In the genomic region with DNA sequence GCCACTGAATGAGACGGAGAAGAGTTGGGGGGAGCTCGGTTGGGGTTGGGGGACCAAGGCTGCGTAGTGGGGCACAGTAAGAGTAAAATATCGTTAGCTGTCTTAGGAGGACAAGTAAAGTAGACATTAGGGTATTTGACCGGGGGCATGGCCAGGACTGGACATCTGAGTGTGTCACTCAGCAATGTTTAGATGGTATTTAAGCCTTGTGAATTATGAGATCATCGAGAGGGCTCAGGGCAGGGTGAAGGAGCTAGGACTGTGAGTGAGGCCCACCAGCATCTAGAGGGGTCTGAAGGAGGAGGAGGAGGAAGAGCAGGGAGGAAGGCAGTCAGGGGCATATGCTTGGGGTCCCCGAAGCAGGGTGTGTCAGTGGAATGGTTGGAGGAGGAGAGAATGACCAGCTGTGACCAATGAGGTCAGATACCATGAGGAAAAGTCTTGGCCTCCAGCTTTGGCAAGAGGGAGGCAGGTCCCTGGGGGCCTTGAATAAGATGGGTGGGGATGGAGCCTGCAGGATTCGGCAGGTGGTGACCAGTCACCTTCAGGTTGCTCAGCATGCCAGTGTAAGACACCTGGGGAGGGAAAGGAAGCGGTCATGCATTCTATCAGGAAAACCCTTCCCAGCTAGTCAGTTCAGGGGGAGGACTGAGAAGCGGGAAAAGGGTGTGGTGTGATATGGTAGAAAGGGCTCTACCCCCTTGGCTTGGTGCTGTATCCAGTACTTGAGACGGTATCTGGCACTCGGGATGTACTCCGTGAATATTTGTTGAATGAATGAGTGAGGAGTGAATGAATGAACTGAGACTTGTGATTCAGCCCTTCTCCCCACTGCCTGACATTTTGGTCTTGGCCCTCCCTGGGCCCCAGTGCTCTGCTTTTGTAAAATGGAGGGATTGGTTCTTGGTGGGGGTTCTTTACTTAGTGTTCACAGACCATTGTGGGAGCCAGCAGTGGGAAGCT, we compare ENCODE assay signal across 9 cellular contexts. TPM values are rescaled to one million over a fixed set of nuclear protein-coding genes. Genes with fewer than 3 reads are reported as not detected.
A peak's percentile ranks its signal among the peaks of the same experiment; 100 is the strongest.
DNase-seq lines count a peak whose midpoint lies in the region; ATAC-seq and TF ChIP-seq lines count a peak whose summit lies in the region.
"Had no signal": no experiment of that assay in that cellular context is flagged by ENCODE, and none has a peak within 500 bp of the region (broad histone marks: within the 10 kb centered on the region; RNA-seq: fewer than 3 reads in every experiment).

No MANE protein-coding gene starts in this region.

- H3K27me3 ChIP-seq in adipocyte (replicated peaks; ENCODE audit: control insufficient read depth, insufficient read depth, low read length) (no peaks in the 10 kb centered on the region), A673 (replicated peaks; ENCODE audit: insufficient read depth, low read depth, low read length, poor library complexity) (no peaks in the 10 kb centered on the region)

- POLR2A ChIA-PET in A673 (lab: Charles Lee; ENCODE audit: low non-redundant PET), result no interaction called here

- intact Hi-C loops in A673 (cut with micrococcal nuclease; ENCODE audit: unreplicated experiment), result no loop called here

- peaks cover 19% of the 10 kb centered on the region for H3K36me3 Mint-ChIP-seq in activated CD8-positive, alpha-beta memory T cell treated with anti-CD3 and anti-CD28 coated beads, Interleukin-2, amount 10 ng/mL, durations not matched to agents 7 days and 5 days

- H3K9me3 ChIP-seq in adipocyte (ENCODE audit: control insufficient read depth, low read length), result no peaks in the 10 kb centered on the region
- H3K9me3 ChIP-seq in A673 (ENCODE audit: low read depth, low read length, poor library complexity, severe bottlenecking), result no peaks in the 10 kb centered on the region

- BruUV-seq in A673 (replicated peaks; lab: Mats Ljungman, UMichigan), result no TSS peak

- peak overlapping the region; percentile 44 for H3K27ac ChIP-seq in substantia nigra (ENCODE audit: low read depth, low read length, poor library complexity, severe bottlenecking)
- H3K27ac ChIP-seq in A673 (ENCODE audit: low read depth, low read length, poor library complexity, severe bottlenecking), result no peak overlapping the region

- no peaks in the 10 kb centered on the region for H3K9me3 Mint-ChIP-seq in activated CD8-positive, alpha-beta memory T cell treated with anti-CD3 and anti-CD28 coated beads, Interleukin-2, amount 10 ng/mL, durations not matched to agents 7 days and 5 days (ENCODE audit: low read depth)

- peak overlapping the region; percentile 73 for H3K27ac Mint-ChIP-seq in activated CD8-positive, alpha-beta memory T cell treated with anti-CD3 and anti-CD28 coated beads, Interleukin-2, amount 10 ng/mL, durations not matched to agents 7 days and 5 days

- no peak for ATAC-seq in activated CD8-positive, alpha-beta memory T cell treated with anti-CD3 and anti-CD28 coated beads, Interleukin-2, amount 10 ng/mL, durations not matched to agents 7 days and 5 days
- ATAC-seq: sciatic nerve had no signal

- DNase-seq in activated CD8-positive, alpha-beta memory T cell treated with anti-CD3 and anti-CD28 coated beads, Interleukin-2, amount 10 ng/mL, durations not matched to agents 7 days and 5 days, result no peak
- no peak for DNase-seq in activated CD8-positive, alpha-beta memory T cell treated with anti-CD3 and anti-CD28 coated beads for 24 hours
- DNase-seq in adipocyte (ENCODE audit: low read depth) (no peak), kidney tubule cell (ENCODE audit: low spot score) (peak; percentile 87), substantia nigra (lab: John Stamatoyannopoulos, UW) (no peak), GOT3 (lab: John Stamatoyannopoulos, UW) (no peak), A673 (ENCODE audit: low spot score) (no peak), NCI-H774 (lab: John Stamatoyannopoulos, UW) (no peak)

- TF ChIP-seq CTCF in A673 (conservative IDR thresholded peaks at IDR 0.05; ENCODE audit: low read depth, low read length), result no peak

- no peak overlapping the region for H3K4me3 ChIP-seq in adipocyte (ENCODE audit: low read length)
- H3K4me3 ChIP-seq in A673 (ENCODE audit: low read depth, low read length, poor library complexity, severe bottlenecking), result no peak overlapping the region

- no peaks in the 10 kb centered on the region for H3K27me3 Mint-ChIP-seq in activated CD8-positive, alpha-beta memory T cell treated with anti-CD3 and anti-CD28 coated beads, Interleukin-2, amount 10 ng/mL, durations not matched to agents 7 days and 5 days

- H3K4me1 ChIP-seq in adipocyte (ENCODE audit: control insufficient read depth, insufficient read depth, low read length), result peaks cover 97% of the 10 kb centered on the region
- peaks cover 10% of the 10 kb centered on the region for H3K4me1 ChIP-seq in A673 (ENCODE audit: insufficient read depth, low read length, poor library complexity, severe bottlenecking)

- no peak overlapping the region for H3K4me3 Mint-ChIP-seq in activated CD8-positive, alpha-beta memory T cell treated with anti-CD3 and anti-CD28 coated beads, Interleukin-2, amount 10 ng/mL, durations not matched to agents 7 days and 5 days

- CTCF ChIA-PET in activated CD8-positive, alpha-beta memory T cell treated with anti-CD3 and anti-CD28 coated beads, Interleukin-2, amount 10 ng/mL, durations not matched to agents 7 days and 5 days (lab: Charles Lee), result interaction anchor here (1.3 to 20.7 kb wide), 7 partner anchors 8 to 125 kb away, joined by 4 to 579 read pairs (median 45); a partner anchor contains a TSS
- CTCF ChIA-PET in A673 (lab: Charles Lee), result interaction anchor here (3.7 kb wide), 1 partner anchor 57 kb away, joined by 58 read pairs; no protein-coding TSS in a partner anchor

- peak overlapping the region; percentile 30 for H3K9ac ChIP-seq in adipocyte (ENCODE audit: low read length)

- H3K36me3 ChIP-seq in adipocyte (ENCODE audit: control insufficient read depth, insufficient read depth, low read length, severe bottlenecking) (peaks cover 13% of the 10 kb centered on the region), A673 (ENCODE audit: insufficient read depth, low read length, poor library complexity, severe bottlenecking) (no peaks in the 10 kb centered on the region)

- peaks cover 78% of the 10 kb centered on the region for H3K4me1 Mint-ChIP-seq in activated CD8-positive, alpha-beta memory T cell treated with anti-CD3 and anti-CD28 coated beads, Interleukin-2, amount 10 ng/mL, durations not matched to agents 7 days and 5 days

RNA-seq across cellular contexts. Expression of a gene that starts 34.8 kb away (rescaled TPM):
- total RNA-seq in activated CD8-positive, alpha-beta memory T cell treated with anti-CD3 and anti-CD28 coated beads, Interleukin-2, amount 10 ng/mL, durations not matched to agents 7 days and 5 days, result under 1 TPM in 1 of 2 experiments, not detected in 1; 0.09 TPM
- 0.07 and 0.19 TPM in 2 replicates for total RNA-seq in A673 (2021)

RNA-seq across cellular contexts. Expression of a gene that starts 48.8 kb away (rescaled TPM):
- total RNA-seq in activated CD8-positive, alpha-beta memory T cell treated with anti-CD3 and anti-CD28 coated beads, Interleukin-2, amount 10 ng/mL, durations not matched to agents 7 days and 5 days, result 100 to 1,000 TPM; 100 to 104 TPM
- 50.4 and 55.8 TPM in 2 replicates for total RNA-seq in A673 (2021)
